Comparison of ENCODE assay signal across 32 cellular contexts in the genomic region with DNA sequence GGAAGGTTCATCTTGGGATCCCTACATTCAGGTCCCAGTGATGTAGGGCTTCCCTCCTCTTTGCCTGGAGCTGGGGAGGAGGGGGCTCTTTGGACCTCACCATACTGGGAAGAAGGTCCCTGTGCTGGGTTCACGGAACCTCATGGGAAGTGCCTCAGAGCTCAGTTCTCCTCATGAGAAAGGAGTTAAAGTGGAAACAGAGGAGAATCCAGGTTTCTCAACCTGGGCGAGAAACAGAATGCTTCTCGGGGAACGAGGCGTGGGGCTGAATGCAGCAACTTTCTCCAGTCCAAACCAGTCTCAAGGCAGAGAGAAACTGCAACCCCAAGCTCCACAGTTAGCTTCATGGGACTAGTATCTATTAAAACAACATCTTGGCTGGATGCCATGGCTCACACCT.
"Had no signal": no experiment of that assay in that cellular context is flagged by ENCODE, and none has a peak within 500 bp of the region (broad histone marks: within the 10 kb centered on the region; RNA-seq: fewer than 3 reads in every experiment).

No MANE protein-coding gene starts in this region.

- DNase-seq: activated CD4-positive, alpha-beta memory T cell treated with anti-CD3 and anti-CD28 coated beads, Interleukin-2, amount 10 ng/mL, durations not matched to agents 7 days and 5 days; activated CD4-positive, alpha-beta T cell treated with anti-CD3 and anti-CD28 coated beads for 1 hour; activated CD4-positive, alpha-beta T cell treated with anti-CD3 and anti-CD28 coated beads for 4 hours; activated CD4-positive, alpha-beta T cell treated with anti-CD3 and anti-CD28 coated beads, Interleukin-2, amount 10 ng/mL, durations not matched to agents 7 days and 5 days; activated CD4-positive, alpha-beta T cell treated with anti-CD3 and anti-CD28 coated beads, Interleukin-2, amount 50 U/mL, for 4 hours; activated CD8-positive, alpha-beta memory T cell treated with anti-CD3 and anti-CD28 coated beads, Interleukin-2, amount 50 U/mL, for 48 hours; activated effector memory CD4-positive, alpha-beta T cell treated with Interleukin-2 at 50 U/mL for 16 hours; activated gamma-delta T cell treated with Interleukin-2 at 50 U/mL for 16 hours; activated naive CD4-positive, alpha-beta T cell treated with anti-CD3 and anti-CD28 coated beads, Interleukin-2, amount 50 U/mL, for 16 hours; activated naive CD4-positive, alpha-beta T cell treated with Interleukin-2 at 50 U/mL for 16 hours; activated T-cell treated with anti-CD3 and anti-CD28 coated beads for 4 hours; activated T-cell treated with anti-CD3 and anti-CD28 coated beads, Interleukin-2, amount 50 U/mL, for 24 hours; amniotic stem cell; anterior cingulate cortex; brain microvascular endothelial cell; dorsolateral prefrontal cortex; effector memory CD4-positive, alpha-beta T cell; erythroblast; esophagus squamous epithelium; foreskin melanocyte; T-helper 2 cell had no signal

- H3K9me3 ChIP-seq: esophagus squamous epithelium had no signal

- H3K4me1 Mint-ChIP-seq: activated CD4-positive, alpha-beta memory T cell treated with anti-CD3 and anti-CD28 coated beads, Interleukin-2, amount 10 ng/mL, durations not matched to agents 7 days and 5 days; activated CD4-positive, alpha-beta T cell treated with anti-CD3 and anti-CD28 coated beads, Interleukin-2, amount 10 ng/mL, durations not matched to agents 7 days and 5 days; activated T-helper 17 cell treated with anti-CD3 and anti-CD28 coated beads, Interleukin-2, amount 50 U/mL, for 72 hours; central memory CD8-positive, alpha-beta T cell; WTC11 had no signal

- H3K36me3 ChIP-seq: brain microvascular endothelial cell, esophagus squamous epithelium, gastroesophageal sphincter had no signal

- H3K4me3 ChIP-seq: coronary artery, dorsolateral prefrontal cortex, esophagus squamous epithelium, gastroesophageal sphincter had no signal

- ATAC-seq: activated T-helper 17 cell treated with anti-CD3 and anti-CD28 coated beads, Interleukin-2, amount 50 U/mL, for 72 hours; gastroesophageal sphincter; WTC11 had no signal

- H3K27ac ChIP-seq: brain microvascular endothelial cell, coronary artery, dorsolateral prefrontal cortex, esophagus squamous epithelium, gastroesophageal sphincter, VCaP had no signal

- H3K36me3 Mint-ChIP-seq: activated naive CD8-positive, alpha-beta T cell had no signal

- H3K27ac Mint-ChIP-seq: activated CD4-positive, alpha-beta memory T cell treated with anti-CD3 and anti-CD28 coated beads, Interleukin-2, amount 10 ng/mL, durations not matched to agents 7 days and 5 days; activated CD4-positive, alpha-beta T cell treated with anti-CD3 and anti-CD28 coated beads, Interleukin-2, amount 10 ng/mL, durations not matched to agents 7 days and 5 days; activated naive CD8-positive, alpha-beta T cell; activated T-cell treated with anti-CD3 and anti-CD28 coated beads, Interleukin-2, amount 50 U/mL, for 24 hours; activated T-helper 17 cell treated with anti-CD3 and anti-CD28 coated beads, Interleukin-2, amount 50 U/mL, for 72 hours; dendritic cell treated with granulocyte-macrophage colony-stimulating factor and Interleukin-4, amounts not matched to agents 40 ng/mL and 50 ng/mL, for 4 days; WTC11 had no signal

- H3K4me3 Mint-ChIP-seq: activated CD4-positive, alpha-beta memory T cell treated with anti-CD3 and anti-CD28 coated beads, Interleukin-2, amount 10 ng/mL, durations not matched to agents 7 days and 5 days; activated CD4-positive, alpha-beta T cell treated with anti-CD3 and anti-CD28 coated beads, Interleukin-2, amount 10 ng/mL, durations not matched to agents 7 days and 5 days; activated naive CD8-positive, alpha-beta T cell; activated T-cell treated with anti-CD3 and anti-CD28 coated beads, Interleukin-2, amount 50 U/mL, for 24 hours; activated T-helper 17 cell treated with anti-CD3 and anti-CD28 coated beads, Interleukin-2, amount 50 U/mL, for 72 hours; central memory CD8-positive, alpha-beta T cell; dendritic cell treated with granulocyte-macrophage colony-stimulating factor and Interleukin-4, amounts not matched to agents 40 ng/mL and 50 ng/mL, for 4 days; WTC11 had no signal

- H3K27me3 Mint-ChIP-seq: activated CD4-positive, alpha-beta memory T cell treated with anti-CD3 and anti-CD28 coated beads, Interleukin-2, amount 10 ng/mL, durations not matched to agents 7 days and 5 days; activated CD4-positive, alpha-beta T cell treated with anti-CD3 and anti-CD28 coated beads, Interleukin-2, amount 10 ng/mL, durations not matched to agents 7 days and 5 days; central memory CD8-positive, alpha-beta T cell; dendritic cell treated with granulocyte-macrophage colony-stimulating factor and Interleukin-4, amounts not matched to agents 40 ng/mL and 50 ng/mL, for 4 days had no signal

- FAIRE-seq: astrocyte, bronchial epithelial cell, TTC549 had no signal

- H3K27me3 ChIP-seq: brain microvascular endothelial cell, esophagus squamous epithelium had no signal

- H3K4me1 ChIP-seq: esophagus squamous epithelium, gastroesophageal sphincter had no signal
